Comparison of ENCODE assay signal across 28 cellular contexts in genomic region chr6:83260577-83260976, GRCh38.
"Had no signal": no experiment of that assay in that cellular context is flagged by ENCODE, and none has a peak within 500 bp of the region (broad histone marks: within the 10 kb centered on the region; RNA-seq: fewer than 3 reads in every experiment).

No MANE protein-coding gene starts in this region.

- H3K27me3 ChIP-seq: colonic mucosa, esophagus squamous epithelium, gastrocnemius medialis, heart right ventricle, left lung had no signal

- H3K4me3 Mint-ChIP-seq: dendritic cell treated with granulocyte-macrophage colony-stimulating factor and Interleukin-4, amounts not matched to agents 40 ng/mL and 50 ng/mL, for 4 days; effector memory CD8-positive, alpha-beta T cell; endodermal cell; mesothelial cell of epicardium; naive B cell had no signal

- H3K4me1 Mint-ChIP-seq: mesothelial cell of epicardium, naive B cell had no signal

- H3K9me3 Mint-ChIP-seq: dendritic cell treated with granulocyte-macrophage colony-stimulating factor and Interleukin-4, amounts not matched to agents 40 ng/mL and 50 ng/mL, for 4 days; effector memory CD8-positive, alpha-beta T cell; mesothelial cell of epicardium had no signal

- H3K9me3 ChIP-seq: colonic mucosa, esophagus squamous epithelium, gastrocnemius medialis, lower lobe of right lung, mucosa of descending colon had no signal

- DNase-seq: colonic mucosa; cortex of kidney; effector CD8-positive, alpha-beta T cell; effector memory CD8-positive, alpha-beta T cell; endodermal cell; erythroblast; esophagus squamous epithelium; foreskin fibroblast; foreskin melanocyte; gastrocnemius medialis; glutamatergic neuron; head of caudate nucleus; heart right ventricle; hippocampal formation; left cardiac atrium; left lung; left ventricle myocardium superior; lower lobe of right lung; mesenchymal stem cell; mucosa of descending colon; naive B cell had no signal

- H3K27ac Mint-ChIP-seq: dendritic cell treated with granulocyte-macrophage colony-stimulating factor and Interleukin-4, amounts not matched to agents 40 ng/mL and 50 ng/mL, for 4 days; effector memory CD8-positive, alpha-beta T cell; endodermal cell; mesothelial cell of epicardium; naive B cell had no signal

- H3K4me1 ChIP-seq: colonic mucosa, esophagus squamous epithelium, gastrocnemius medialis, heart right ventricle, left lung, lower lobe of right lung had no signal

- H3K36me3 ChIP-seq: colonic mucosa, esophagus squamous epithelium, gastrocnemius medialis, heart right ventricle, left lung, lower lobe of right lung had no signal

- ATAC-seq: effector memory CD8-positive, alpha-beta T cell; esophagus mucosa; gastrocnemius medialis; heart right ventricle; left cardiac atrium; left lung; left ventricle myocardium superior; lower lobe of right lung; mucosa of descending colon had no signal

- H3K27ac ChIP-seq: colonic mucosa, epithelial cell of prostate, esophagus squamous epithelium, gastrocnemius medialis, heart right ventricle, left lung, lower lobe of right lung had no signal

- FAIRE-seq: endometrium, islet of Langerhans, keratinocyte had no signal

- H3K27me3 Mint-ChIP-seq: dendritic cell treated with granulocyte-macrophage colony-stimulating factor and Interleukin-4, amounts not matched to agents 40 ng/mL and 50 ng/mL, for 4 days; effector memory CD8-positive, alpha-beta T cell had no signal

- H3K36me3 Mint-ChIP-seq: mesothelial cell of epicardium, naive B cell had no signal

- H3K4me3 ChIP-seq: colonic mucosa, esophagus squamous epithelium, gastrocnemius medialis, heart right ventricle, left lung, lower lobe of right lung, mucosa of descending colon had no signal
